26 cellular contexts compared by ENCODE assay signal in the genomic region with DNA sequence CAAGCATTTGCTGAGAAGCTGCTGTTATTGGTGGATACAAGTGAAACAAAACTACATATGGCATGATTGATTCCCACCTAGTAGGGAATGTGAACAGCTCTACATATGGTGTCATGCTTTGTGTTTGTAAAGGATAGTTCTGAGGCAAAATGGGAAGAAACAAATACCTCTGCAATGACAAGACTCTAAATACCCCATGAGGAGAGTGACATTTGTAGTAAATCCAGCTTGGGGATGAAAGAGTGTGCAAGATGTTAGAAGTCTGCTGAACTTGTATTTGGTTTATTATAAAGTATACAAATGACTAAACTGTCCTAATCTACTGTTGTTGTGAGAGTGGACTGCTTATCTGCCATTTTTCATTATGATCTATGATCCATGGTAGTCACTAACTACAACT.
A peak's percentile ranks its signal among the peaks of the same experiment; 100 is the strongest.
DNase-seq lines count a peak whose midpoint lies in the region; FAIRE-seq and TF ChIP-seq lines count a peak whose summit lies in the region.
"Had no signal": no experiment of that assay in that cellular context is flagged by ENCODE, and none has a peak within 500 bp of the region (broad histone marks: within the 10 kb centered on the region; RNA-seq: fewer than 3 reads in every experiment).

No MANE protein-coding gene starts in this region.

- TF ChIP-seq CTCF in endothelial cell of umbilical vein (IDR thresholded peaks at IDR 0.05; ENCODE audit: extremely low read depth in 1 of 2, insufficient read depth in 1 of 2, low read depth in 1 of 2, low read length in 2 of 2) (no peak), hepatocyte (IDR thresholded peaks at IDR 0.05; ENCODE audit: poor library complexity) (no peak)

- CTCF ChIA-PET in endothelial cell of umbilical vein (lab: Charles Lee) = interaction anchor here (1.0 kb wide), 1 partner anchor 170 kb away, joined by 3 read pairs; no protein-coding TSS in a partner anchor

- peaks cover 27% of the 10 kb centered on the region for H3K79me2 ChIP-seq in endothelial cell of umbilical vein (ENCODE audit: control insufficient read depth, insufficient read depth, low read length)
- H3K79me2 ChIP-seq in hepatocyte = no peaks in the 10 kb centered on the region

- H3K4me1 ChIP-seq in endothelial cell of umbilical vein (ENCODE audit: control insufficient read depth, extremely low read depth, insufficient read depth, low read length) (peaks cover 50% of the 10 kb centered on the region), hepatocyte (ENCODE audit: insufficient read depth) (no peaks in the 10 kb centered on the region)

- no peaks in the 10 kb centered on the region for H3K27me3 ChIP-seq in endothelial cell of umbilical vein (ENCODE audit: control insufficient read depth in 2 of 2, insufficient read depth in 2 of 2, low read length in 2 of 2)
- no peaks in the 10 kb centered on the region for H3K27me3 ChIP-seq in hepatocyte

- dilution Hi-C loops in endothelial cell of umbilical vein (cut with MboI; ENCODE audit: extremely low pct_ligation_motif_present, low sequenced_read_pairs) = no loop called here

- no peaks in the 10 kb centered on the region for H4K20me1 ChIP-seq in endothelial cell of umbilical vein (replicated peaks; ENCODE audit: control insufficient read depth, extremely low read depth, insufficient read depth, low read length)
- no peaks in the 10 kb centered on the region for H4K20me1 ChIP-seq in hepatocyte (ENCODE audit: insufficient read depth, poor library complexity, severe bottlenecking)

- POLR2A ChIA-PET in endothelial cell of umbilical vein (lab: Charles Lee) = no interaction called here

- no TSS peak for BruUV-seq in endothelial cell of umbilical vein (replicated peaks; lab: Mats Ljungman, UMichigan)

- peak overlapping the region; percentile 87 for H3K27ac ChIP-seq in endothelial cell of umbilical vein (ENCODE audit: insufficient read depth, low read depth, low read length)
- peak overlapping the region; percentile 76 for H3K27ac ChIP-seq in hepatocyte
- H3K27ac ChIP-seq: 22Rv1, HL-60 had no signal

- H3K36me3 ChIP-seq in endothelial cell of umbilical vein (ENCODE audit: control insufficient read depth in 2 of 2, extremely low read depth in 1 of 2, insufficient read depth in 2 of 2, low read length in 2 of 2) (no peaks in the 10 kb centered on the region), hepatocyte (replicated peaks; ENCODE audit: insufficient read depth, low read depth) (no peaks in the 10 kb centered on the region)

- DNase-seq in DMS53 (lab: John Stamatoyannopoulos, UW) (peak; percentile 24), DMS53 treated with DMSO at 0.1 percent for 48 hours (lab: John Stamatoyannopoulos, UW; ENCODE audit: unreplicated experiment) (no peak), endothelial cell of umbilical vein (ENCODE audit: low read depth, low spot score) (no peak), hepatocyte (ENCODE audit: low spot score) (no peak), ureter (ENCODE audit: low spot score) (no peak), DMS153 (lab: John Stamatoyannopoulos, UW) (no peak), MV-4-11 (lab: John Stamatoyannopoulos, UW) (no peak)
- DNase-seq in activated effector memory CD4-positive, alpha-beta T cell treated with anti-CD3 and anti-CD28 coated beads, Interleukin-2, amount 50 U/mL, for 16 hours = no peak
- DNase-seq: C1 segment of cervical spinal cord; CD8-positive, alpha-beta T cell; EL; GF-D8; GOT3; HCEC 1CT; KBM-7; NCI-H1105; NCI-H146; NCI-H2081; NCI-H2171; NCI-H345; NCI-H524 treated with DMSO at 0.1 percent for 48 hours; NCI-H82; Right ventricle myocardium superior had no signal

- FAIRE-seq in endothelial cell of umbilical vein (lab: Jason Lieb, UNC) = no peak
- FAIRE-seq: HepG2 had no signal

- H2AFZ ChIP-seq in endothelial cell of umbilical vein (ENCODE audit: low read depth, low read length) = no peak overlapping the region
- H2AFZ ChIP-seq in hepatocyte = no peak overlapping the region

- H3K9ac ChIP-seq in endothelial cell of umbilical vein (replicated peaks; ENCODE audit: extremely low read depth, insufficient read depth, low read length) = no peak overlapping the region

- H3K9me1 ChIP-seq in endothelial cell of umbilical vein (replicated peaks; ENCODE audit: control insufficient read depth, extremely low read depth, insufficient read depth, low read length) = no peaks in the 10 kb centered on the region

- no peaks in the 10 kb centered on the region for H3K9me3 ChIP-seq in endothelial cell of umbilical vein (replicated peaks; ENCODE audit: control insufficient read depth, insufficient read depth, low read length)
- H3K9me3 ChIP-seq in hepatocyte (ENCODE audit: low read depth) = no peaks in the 10 kb centered on the region

- H3K4me3 ChIP-seq in endothelial cell of umbilical vein (replicated peaks in 1 of 3; ENCODE audit: insufficient read depth in 1 of 3, low read depth in 1 of 3, low read length in 3 of 3) (no peak overlapping the region), hepatocyte (no peak overlapping the region)

- no peaks in the 10 kb centered on the region for H3K9me2 ChIP-seq in hepatocyte (replicated peaks; ENCODE audit: insufficient read depth)

- H3K4me2 ChIP-seq in endothelial cell of umbilical vein (ENCODE audit: insufficient read depth, low read length) (peak overlapping the region; percentile 8), hepatocyte (no peak overlapping the region)

- intact Hi-C loops in endothelial cell of umbilical vein (cut with micrococcal nuclease) = loop anchor here (2.0 to 10.0 kb wide), 3 partner anchors 67 to 1455 kb away; no protein-coding TSS in a partner anchor

- TF ChIP-seq POLR2A in endothelial cell of umbilical vein (IDR thresholded peaks at IDR 0.05; ENCODE audit: low read depth, low read length) = no peak

TF ChIP-seq in endothelial cell of umbilical vein, 7 proteins besides CTCF, POLR2A, EP300 and RAD21:
- no peak for TF ChIP-seq MYC (IDR thresholded peaks at IDR 0.05; ENCODE audit: low read depth, low read length)
- no peak for TF ChIP-seq FOS (IDR thresholded peaks at IDR 0.05; ENCODE audit: borderline replicate concordance, insufficient read depth, low read length)
- no peak for TF ChIP-seq POLR2AphosphoS5 (IDR thresholded peaks at IDR 0.05; ENCODE audit: insufficient read depth, low read depth, low read length)
- TF ChIP-seq JUN (IDR thresholded peaks at IDR 0.05; ENCODE audit: borderline replicate concordance, insufficient read depth, insufficient read length, low read depth) = no peak
- TF ChIP-seq EZH2 (IDR thresholded peaks at IDR 0.05; ENCODE audit: borderline replicate concordance, low read depth, low read length, severe bottlenecking) = no peak
- TF ChIP-seq, protein P1, sequence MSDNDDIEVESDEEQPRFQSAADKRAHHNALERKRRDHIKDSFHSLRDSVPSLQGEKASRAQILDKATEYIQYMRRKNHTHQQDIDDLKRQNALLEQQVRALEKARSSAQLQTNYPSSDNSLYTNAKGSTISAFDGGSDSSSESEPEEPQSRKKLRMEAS (IDR thresholded peaks at IDR 0.05; ENCODE audit: insufficient read depth, insufficient read length) = no peak
- TF ChIP-seq GATA2 (IDR thresholded peaks at IDR 0.05; ENCODE audit: insufficient read depth, insufficient read length, low read depth, low read length) = no peak
